ENCODE assay signal across 21 cellular contexts in genomic region chr3:136332302-136332701, GRCh38.
"Had no signal": no experiment of that assay in that cellular context is flagged by ENCODE, and none has a peak within 500 bp of the region (broad histone marks: within the 10 kb centered on the region; RNA-seq: fewer than 3 reads in every experiment).

No MANE protein-coding gene starts in this region.

- H3K9me3 ChIP-seq: adrenal gland, breast epithelium, heart right ventricle, upper lobe of right lung had no signal

- H3K4me3 ChIP-seq: adrenal gland, breast epithelium, heart right ventricle, smooth muscle cell, upper lobe of right lung had no signal

- H3K4me1 Mint-ChIP-seq: activated B cell treated with CpG ODN at 0.5 μM for 24 hours, nephron had no signal

- FAIRE-seq: astrocyte had no signal

- DNase-seq: activated B cell treated with CpG ODN at 0.5 μM for 24 hours; activated CD4-positive, alpha-beta T cell treated with anti-CD3 and anti-CD28 coated beads for 48 hours; activated CD8-positive, alpha-beta T cell treated with anti-CD3 and anti-CD28 coated beads, Interleukin-2, amount 10 ng/mL, durations not matched to agents 7 days and 5 days; activated effector memory CD4-positive, alpha-beta T cell treated with anti-CD3 and anti-CD28 coated beads, Interleukin-2, amount 50 U/mL, for 16 hours; activated T-cell treated with anti-CD3 and anti-CD28 coated beads, Interleukin-2, amount 50 U/mL, for 4 hours; cerebellar nuclear complex; effector CD4-positive, alpha-beta T cell; heart right ventricle; stimulated activated CD4-positive, alpha-beta T cell treated with anti-CD3 and anti-CD28 coated beads, Interleukin-4, amount 100 ng/mL, for 24 hours; T-cell; T-helper 9 cell; upper lobe of right lung had no signal

- H3K27me3 ChIP-seq: adrenal gland, breast epithelium, heart right ventricle, upper lobe of right lung had no signal

- H3K27me3 Mint-ChIP-seq: activated B cell treated with CpG ODN at 0.5 μM for 24 hours; stimulated activated memory B cell treated with anti-CD40 and anti-IgM and Interleukin-4, amounts not matched to agents 10 μg/mL and 1 μg/mL and 100 μg/mL, for 72 hours; T-cell had no signal

- H3K4me1 ChIP-seq: breast epithelium, upper lobe of right lung had no signal

- H3K9me3 Mint-ChIP-seq: activated B cell treated with CpG ODN at 0.5 μM for 24 hours; activated naive CD4-positive, alpha-beta T cell treated with anti-CD3 and anti-CD28 coated beads, Interleukin-2, amount 50 U/mL, for 72 hours; activated T-cell treated with anti-CD3 and anti-CD28 coated beads, Interleukin-2, amount 50 U/mL, for 4 hours; nephron; stimulated activated memory B cell treated with anti-CD40 and anti-IgM and Interleukin-4, amounts not matched to agents 10 μg/mL and 1 μg/mL and 100 μg/mL, for 72 hours; T-cell had no signal

- ATAC-seq: activated CD8-positive, alpha-beta T cell treated with anti-CD3 and anti-CD28 coated beads, Interleukin-2, amount 10 ng/mL, durations not matched to agents 7 days and 5 days; activated T-cell treated with anti-CD3 and anti-CD28 coated beads, Interleukin-2, amount 50 U/mL, for 4 hours; esophagus mucosa; heart right ventricle; sciatic nerve; stimulated activated memory B cell treated with anti-CD40 and anti-IgM and Interleukin-4, amounts not matched to agents 10 μg/mL and 1 μg/mL and 100 μg/mL, for 72 hours; T-cell; upper lobe of right lung had no signal

- H3K27ac ChIP-seq: breast epithelium, heart right ventricle, upper lobe of right lung had no signal

- H3K4me2 ChIP-seq: smooth muscle cell had no signal

- H3K27ac Mint-ChIP-seq: activated B cell treated with CpG ODN at 0.5 μM for 24 hours; activated CD8-positive, alpha-beta T cell treated with anti-CD3 and anti-CD28 coated beads, Interleukin-2, amount 10 ng/mL, durations not matched to agents 7 days and 5 days; nephron; stimulated activated memory B cell treated with anti-CD40 and anti-IgM and Interleukin-4, amounts not matched to agents 10 μg/mL and 1 μg/mL and 100 μg/mL, for 72 hours had no signal

- H3K4me3 Mint-ChIP-seq: activated B cell treated with CpG ODN at 0.5 μM for 24 hours; activated CD8-positive, alpha-beta T cell treated with anti-CD3 and anti-CD28 coated beads, Interleukin-2, amount 10 ng/mL, durations not matched to agents 7 days and 5 days; activated T-cell treated with anti-CD3 and anti-CD28 coated beads, Interleukin-2, amount 50 U/mL, for 4 hours; nephron; stimulated activated memory B cell treated with anti-CD40 and anti-IgM and Interleukin-4, amounts not matched to agents 10 μg/mL and 1 μg/mL and 100 μg/mL, for 72 hours; T-cell had no signal

- H3K36me3 ChIP-seq: breast epithelium had no signal
